12 cellular contexts compared by ENCODE assay signal in the genomic region with DNA sequence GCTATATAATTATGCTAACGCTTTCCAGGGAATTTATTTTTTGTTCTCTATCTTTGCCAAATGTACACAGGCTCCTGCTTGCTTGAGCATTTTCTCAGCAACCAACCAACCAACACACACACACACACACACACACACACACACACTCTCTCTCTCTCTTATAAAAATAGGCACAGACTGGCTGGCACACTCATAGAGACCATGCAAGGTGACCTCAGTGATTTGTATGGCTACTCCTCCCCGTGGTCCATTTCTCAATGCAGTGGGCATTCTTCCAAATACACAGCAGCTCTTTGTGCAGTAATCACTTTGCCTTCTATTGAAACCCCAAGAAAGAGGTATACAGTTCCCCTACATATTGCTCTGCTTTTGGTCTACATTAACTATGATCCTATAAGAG.
DNase-seq lines count a peak whose midpoint lies in the region; ATAC-seq, FAIRE-seq and TF ChIP-seq lines count a peak whose summit lies in the region.
"Had no signal": no experiment of that assay in that cellular context is flagged by ENCODE, and none has a peak within 500 bp of the region (broad histone marks: within the 10 kb centered on the region; RNA-seq: fewer than 3 reads in every experiment).

No MANE protein-coding gene starts in this region.

- no peak overlapping the region for H3K4me3 Mint-ChIP-seq in activated CD8-positive, alpha-beta memory T cell treated with anti-CD3 and anti-CD28 coated beads, Interleukin-2, amount 10 ng/mL, durations not matched to agents 7 days and 5 days
- H3K4me3 Mint-ChIP-seq: activated naive CD4-positive, alpha-beta T cell treated with anti-CD3 and anti-CD28 coated beads, Interleukin-2, amount 10 ng/mL, durations not matched to agents 7 days and 5 days; HFFc6 had no signal

- H3K9me3 Mint-ChIP-seq in activated CD8-positive, alpha-beta memory T cell treated with anti-CD3 and anti-CD28 coated beads, Interleukin-2, amount 10 ng/mL, durations not matched to agents 7 days and 5 days (ENCODE audit: low read depth): no peaks in the 10 kb centered on the region
- H3K9me3 Mint-ChIP-seq: activated naive CD4-positive, alpha-beta T cell treated with anti-CD3 and anti-CD28 coated beads, Interleukin-2, amount 10 ng/mL, durations not matched to agents 7 days and 5 days; HFFc6 had no signal

- TF ChIP-seq CTCF in choroid plexus epithelial cell (conservative IDR thresholded peaks at IDR 0.05; ENCODE audit: low read depth, low read length) (no peak), mucosa of descending colon (IDR thresholded peaks at IDR 0.05) (no peak)

- no peak for FAIRE-seq in urothelium cell line (lab: Jason Lieb, UNC)

- H3K9me3 ChIP-seq in KOPT-K1 (ENCODE audit: insufficient read depth, low read length, poor library complexity, severe bottlenecking): no peaks in the 10 kb centered on the region
- H3K9me3 ChIP-seq in mucosa of descending colon: no peaks in the 10 kb centered on the region

- peak overlapping the region; percentile 82 for H3K27ac ChIP-seq in KOPT-K1 (ENCODE audit: low read depth, low read length, poor library complexity, severe bottlenecking)

- H3K36me3 Mint-ChIP-seq in activated CD8-positive, alpha-beta memory T cell treated with anti-CD3 and anti-CD28 coated beads, Interleukin-2, amount 10 ng/mL, durations not matched to agents 7 days and 5 days: no peaks in the 10 kb centered on the region
- H3K36me3 Mint-ChIP-seq: activated naive CD4-positive, alpha-beta T cell treated with anti-CD3 and anti-CD28 coated beads, Interleukin-2, amount 10 ng/mL, durations not matched to agents 7 days and 5 days had no signal

- peak; percentile 17 for DNase-seq in Ammon's horn (ENCODE audit: low spot score)
- peak; percentile 67 for DNase-seq in choroid plexus epithelial cell (ENCODE audit: low read depth)
- peak in 1 of 3 donors; percentile 13 for DNase-seq in mucosa of descending colon
- no peak for DNase-seq in urothelium cell line (ENCODE audit: low spot score)
- DNase-seq in effector CD8-positive, alpha-beta T cell (lab: John Stamatoyannopoulos, UW): no peak
- no peak for DNase-seq in activated CD8-positive, alpha-beta memory T cell treated with anti-CD3 and anti-CD28 coated beads, Interleukin-2, amount 10 ng/mL, durations not matched to agents 7 days and 5 days
- no peak for DNase-seq in NCI-H446 treated with DMSO at 0.1 percent for 48 hours (lab: John Stamatoyannopoulos, UW)
- DNase-seq: activated naive CD4-positive, alpha-beta T cell treated with anti-CD3 and anti-CD28 coated beads, Interleukin-2, amount 10 ng/mL, durations not matched to agents 7 days and 5 days; HFFc6; KG1; NCI-H510A had no signal

- CTCF ChIA-PET in activated CD8-positive, alpha-beta memory T cell treated with anti-CD3 and anti-CD28 coated beads, Interleukin-2, amount 10 ng/mL, durations not matched to agents 7 days and 5 days (lab: Charles Lee): no interaction called here

- H3K27ac Mint-ChIP-seq in activated CD8-positive, alpha-beta memory T cell treated with anti-CD3 and anti-CD28 coated beads, Interleukin-2, amount 10 ng/mL, durations not matched to agents 7 days and 5 days: no peak overlapping the region
- H3K27ac Mint-ChIP-seq: activated naive CD4-positive, alpha-beta T cell treated with anti-CD3 and anti-CD28 coated beads, Interleukin-2, amount 10 ng/mL, durations not matched to agents 7 days and 5 days; HFFc6 had no signal

- peaks cover 22% of the 10 kb centered on the region for H3K4me1 Mint-ChIP-seq in activated CD8-positive, alpha-beta memory T cell treated with anti-CD3 and anti-CD28 coated beads, Interleukin-2, amount 10 ng/mL, durations not matched to agents 7 days and 5 days

- H3K4me1 ChIP-seq in mucosa of descending colon (ENCODE audit: low read depth): no peaks in the 10 kb centered on the region

- no peak overlapping the region for H3K4me3 ChIP-seq in choroid plexus epithelial cell (ENCODE audit: low read depth, low read length)
- no peak overlapping the region for H3K4me3 ChIP-seq in mucosa of descending colon

- ATAC-seq in mucosa of descending colon: peak; percentile 33
- no peak for ATAC-seq in activated CD8-positive, alpha-beta memory T cell treated with anti-CD3 and anti-CD28 coated beads, Interleukin-2, amount 10 ng/mL, durations not matched to agents 7 days and 5 days

- H3K27me3 Mint-ChIP-seq in activated CD8-positive, alpha-beta memory T cell treated with anti-CD3 and anti-CD28 coated beads, Interleukin-2, amount 10 ng/mL, durations not matched to agents 7 days and 5 days: no peaks in the 10 kb centered on the region
- H3K27me3 Mint-ChIP-seq: activated naive CD4-positive, alpha-beta T cell treated with anti-CD3 and anti-CD28 coated beads, Interleukin-2, amount 10 ng/mL, durations not matched to agents 7 days and 5 days had no signal

- no peaks in the 10 kb centered on the region for H3K36me3 ChIP-seq in KOPT-K1 (ENCODE audit: insufficient read depth, low read length)
- H3K36me3 ChIP-seq in mucosa of descending colon (ENCODE audit: low read depth): no peaks in the 10 kb centered on the region

- intact Hi-C loops in mucosa of descending colon (cut with DNase I, micrococcal nuclease): no loop called here

Comparison
In these comparisons a context has a peak if more than half of its experiments do, and no peak if none do; other contexts are left out.
1. DNase-seq: peak in Ammon's horn (single experiment) and choroid plexus epithelial cell (single experiment); none in urothelium cell line (single experiment), effector CD8-positive, alpha-beta T cell (single experiment), activated CD8-positive, alpha-beta memory T cell treated with anti-CD3 and anti-CD28 coated beads, Interleukin-2, amount 10 ng/mL, durations not matched to agents 7 days and 5 days (single experiment) and NCI-H446 treated with DMSO at 0.1 percent for 48 hours (single experiment).